9 cellular contexts compared by ENCODE assay signal in the genomic region with DNA sequence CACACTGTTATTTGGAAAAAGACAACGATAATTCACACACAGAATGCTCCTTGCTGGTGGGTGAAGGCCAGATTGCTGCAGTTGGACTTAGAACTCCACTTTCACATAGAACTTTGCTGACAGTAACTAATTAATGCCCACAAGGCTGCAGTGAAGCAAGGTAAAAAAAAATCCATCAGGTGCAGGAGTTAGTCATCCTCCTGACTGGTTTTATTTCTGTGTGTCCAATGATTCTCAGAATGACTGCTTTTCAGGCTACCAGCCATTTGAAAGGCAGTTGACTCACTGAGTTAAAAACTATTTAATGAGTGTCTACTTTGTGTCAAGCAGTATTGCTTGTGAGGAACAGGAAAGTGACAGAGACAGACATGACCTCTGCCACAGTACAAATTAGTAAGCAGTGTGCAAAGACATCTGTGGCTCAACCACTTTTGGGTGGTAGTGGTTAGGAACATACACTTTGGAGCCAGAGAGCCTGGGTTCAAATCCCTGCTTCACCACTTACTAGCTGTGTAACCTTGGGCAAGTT. TPM values are rescaled to one million over a fixed set of nuclear protein-coding genes. Genes with fewer than 3 reads are reported as not detected.
DNase-seq lines count a peak whose midpoint lies in the region; ATAC-seq and TF ChIP-seq lines count a peak whose summit lies in the region.
"Had no signal": no experiment of that assay in that cellular context is flagged by ENCODE, and none has a peak within 500 bp of the region (broad histone marks: within the 10 kb centered on the region; RNA-seq: fewer than 3 reads in every experiment).

No MANE protein-coding gene starts in this region.

- peak overlapping the region; percentile 37 to 66 (median 48) for H3K27ac ChIP-seq in right lobe of liver
- H3K27ac ChIP-seq: VCaP had no signal

- no peak overlapping the region for H3K4me3 ChIP-seq in right lobe of liver

- H3K36me3 Mint-ChIP-seq in T-cell: peaks cover 7% of the 10 kb centered on the region

- peaks cover 0 to 73% (median 25%) of the 10 kb centered on the region in 4 donors for H3K4me1 ChIP-seq in right lobe of liver

- H3K27ac Mint-ChIP-seq in T-cell: peak overlapping the region; percentile 85 to 86

- intact Hi-C loops in right lobe of liver (cut with DNase I): no loop called here

- H3K27me3 ChIP-seq in right lobe of liver: no peaks in the 10 kb centered on the region

- no peak overlapping the region for H3K4me3 Mint-ChIP-seq in T-cell

- no peaks in the 10 kb centered on the region for H3K9me3 ChIP-seq in right lobe of liver

- no peaks in the 10 kb centered on the region for H3K9me3 Mint-ChIP-seq in T-cell

- POLR2A ChIA-PET in T-cell (lab: Charles Lee): no interaction called here

- H3K36me3 ChIP-seq in right lobe of liver: no peaks in the 10 kb centered on the region

- CTCF ChIA-PET in T-cell (lab: Charles Lee): no interaction called here

- no peak for DNase-seq in activated CD4-positive, CD25-positive, alpha-beta regulatory T cell (lab: John Stamatoyannopoulos, UW)
- no peak for DNase-seq in T-cell
- peak in 1 of 3 donors; percentile 70 for DNase-seq in right lobe of liver
- DNase-seq in Kasumi-1 (lab: John Stamatoyannopoulos, UW): no peak
- DNase-seq in NCI-H1436 (lab: John Stamatoyannopoulos, UW): no peak
- no peak for DNase-seq in OCI-M2 (lab: John Stamatoyannopoulos, UW; ENCODE audit: unreplicated experiment)

- peak; percentile 95 for ATAC-seq in activated CD4-positive, CD25-positive, alpha-beta regulatory T cell treated with anti-CD3 and anti-CD28 coated beads, Interleukin-2, amount 50 U/mL, for 24 hours
- peak; percentile 52 for ATAC-seq in HG02884 (IDR thresholded peaks at IDR 0.05; ENCODE audit: unreplicated experiment)
- peak in 2 of 4 experiments; percentile 18 to 35 for ATAC-seq in T-cell (replicated peaks in 1 of 4)
- peak; percentile 66 to 82 (median 74) for ATAC-seq in right lobe of liver

- H3K27me3 Mint-ChIP-seq in T-cell: no peaks in the 10 kb centered on the region

- TF ChIP-seq CTCF in right lobe of liver (IDR thresholded peaks at IDR 0.05): no peak

- no peak for TF ChIP-seq POLR2A in right lobe of liver (IDR thresholded peaks at IDR 0.05)

- WGBS in right lobe of liver (ENCODE audit: insufficient coverage, low coverage, low lambda C conversion rate, missing lambda C conversion rate): 18% methylated on average over 1 of the region's 1 CpG

- H3K4me1 Mint-ChIP-seq in T-cell: peaks cover 80 to 84% (median 82%) of the 10 kb centered on the region in 3 donors

RNA-seq across cellular contexts. Expression of a gene that starts 41.9 kb away (rescaled TPM):
- 100 to 1,000 TPM in 1 of 5 donors, 10 to 100 TPM in 4; 71.4 to 101 (median 86.5) TPM for total RNA-seq in T-cell
- total RNA-seq in right lobe of liver: 100 to 1,000 TPM in 1 of 6 experiments, 10 to 100 TPM in 5; 48.5 to 117 (median 55.7) TPM
